23 cellular contexts compared by ENCODE assay signal in the genomic region with DNA sequence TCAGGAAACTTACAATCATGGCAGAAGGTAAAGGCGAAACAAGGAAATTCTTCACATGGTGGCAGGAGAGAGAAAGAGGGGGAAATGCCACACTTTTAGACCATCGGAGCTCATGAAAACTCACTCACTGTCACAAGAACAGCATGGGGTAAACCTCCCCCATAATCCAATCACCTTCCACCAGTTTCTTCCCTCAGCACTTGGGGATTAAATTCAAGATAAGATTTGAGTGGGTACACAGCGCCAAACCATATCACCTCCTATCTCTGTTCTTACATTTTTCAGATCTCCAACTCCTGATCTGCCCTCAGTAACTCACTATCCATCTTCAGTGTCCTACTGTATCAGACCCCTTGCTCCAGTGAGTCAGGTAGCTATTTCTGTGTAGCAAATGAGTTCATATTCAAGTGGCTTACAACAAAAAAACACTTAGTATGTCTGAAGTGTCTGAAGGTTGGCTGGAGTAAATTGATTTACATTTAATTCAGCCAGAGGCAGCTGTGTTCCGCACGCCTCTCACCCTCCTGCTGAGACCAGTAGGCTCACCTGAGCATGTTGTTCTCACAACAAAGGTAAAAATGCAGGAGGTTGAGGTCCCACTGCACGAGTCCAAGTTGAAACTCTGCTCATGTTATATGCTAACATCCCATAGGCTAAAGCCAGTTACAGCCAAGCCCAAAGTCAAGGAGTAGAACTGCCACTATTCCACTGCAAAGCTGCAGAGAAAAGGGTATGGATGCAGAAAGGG.
DNase-seq lines count a peak whose midpoint lies in the region; ATAC-seq, FAIRE-seq and TF ChIP-seq lines count a peak whose summit lies in the region.
"Had no signal": no experiment of that assay in that cellular context is flagged by ENCODE, and none has a peak within 500 bp of the region (broad histone marks: within the 10 kb centered on the region; RNA-seq: fewer than 3 reads in every experiment).

No MANE protein-coding gene starts in this region.

- FAIRE-seq in islet of Langerhans (lab: Jason Lieb, UNC) = peak; percentile 43
- FAIRE-seq: GM12892, pancreas had no signal

- CTCF ChIA-PET in mammary epithelial cell (lab: Charles Lee; ENCODE audit: low non-redundant PET) = no interaction called here

- TF ChIP-seq CTCF in mammary epithelial cell (conservative IDR thresholded peaks at IDR 0.05 in 1 of 2, IDR thresholded peaks at IDR 0.05 in 1 of 2; ENCODE audit: extremely low read depth in 1 of 2, insufficient read depth in 1 of 2, low read depth in 1 of 2, low read length in 2 of 2) (no peak), breast epithelium (IDR thresholded peaks at IDR 0.05) (no peak), RWPE2 (IDR thresholded peaks at IDR 0.05; ENCODE audit: poor library complexity, severe bottlenecking) (no peak)

- DNase-seq in mammary epithelial cell (no peak), breast epithelium (ENCODE audit: low spot score in 2 of 2) (no peak), RWPE2 (ENCODE audit: low spot score) (no peak), NCI-H524 (lab: John Stamatoyannopoulos, UW) (no peak), NCI-H524 treated with DMSO at 0.1 percent for 48 hours (lab: John Stamatoyannopoulos, UW) (no peak), SW 1271 (lab: John Stamatoyannopoulos, UW) (no peak)
- DNase-seq: activated CD4-positive, alpha-beta T cell treated with anti-CD3 and anti-CD28 coated beads for 36 hours; activated naive CD4-positive, alpha-beta T cell; activated T-cell treated with anti-CD3 and anti-CD28 coated beads, Interleukin-2, amount 50 U/mL, for 1 hour; head of caudate nucleus; NCI-H1436; nephron progenitor cell; pancreas; stimulated activated CD4-positive, alpha-beta T cell treated with anti-CD3 and anti-CD28 coated beads, Interleukin-12 subunit alpha, Interleukin-12 subunit beta, amount 100 ng/mL, for 4 hours; stimulated activated CD4-positive, alpha-beta T cell treated with anti-CD3 and anti-CD28 coated beads, Interleukin-4, amount 100 ng/mL, for 4 hours; stimulated activated naive CD4-positive, alpha-beta T cell; T-helper 17 cell had no signal

- BruUV-seq in mammary epithelial cell (replicated peaks; lab: Mats Ljungman, UMichigan) = no TSS peak

- intact Hi-C loops in mammary epithelial cell (cut with micrococcal nuclease) = loop anchor here (5.0 kb wide), 1 partner anchor 301 kb away; no protein-coding TSS in a partner anchor
- intact Hi-C loops in breast epithelium (cut with DNase I; ENCODE audit: low total_unique reads) = no loop called here

- H3K9ac ChIP-seq in mammary epithelial cell (ENCODE audit: insufficient read depth, low read length) = no peak overlapping the region

- H4K20me1 ChIP-seq in mammary epithelial cell (ENCODE audit: insufficient read depth, low read length) = no peaks in the 10 kb centered on the region

- H3K79me2 ChIP-seq in mammary epithelial cell (ENCODE audit: insufficient read depth, low read length) = no peaks in the 10 kb centered on the region

- in situ Hi-C loops in mammary epithelial cell (cut with MboI; ENCODE audit: low sequenced_read_pairs in 2 of 2) = no loop called here

- ATAC-seq in RWPE2 (ENCODE audit: low read depth) (no peak), GM19397 (IDR thresholded peaks at IDR 0.05; ENCODE audit: unreplicated experiment) (no peak)
- ATAC-seq: left lobe of liver, T-helper 17 cell had no signal

- H3K9me3 ChIP-seq in mammary epithelial cell (replicated peaks; ENCODE audit: insufficient read depth, low read length) (no peaks in the 10 kb centered on the region), breast epithelium (no peaks in the 10 kb centered on the region), RWPE2 (ENCODE audit: severe bottlenecking) (no peaks in the 10 kb centered on the region)
- H3K9me3 ChIP-seq: pancreas, right atrium auricular region had no signal

- no peaks in the 10 kb centered on the region for H3K36me3 ChIP-seq in mammary epithelial cell (ENCODE audit: insufficient read depth, low read length)
- no peaks in the 10 kb centered on the region for H3K36me3 ChIP-seq in breast epithelium
- no peaks in the 10 kb centered on the region for H3K36me3 ChIP-seq in RWPE2 (ENCODE audit: low read depth)
- H3K36me3 ChIP-seq: pancreas, right atrium auricular region had no signal

- H3K27ac ChIP-seq in mammary epithelial cell (ENCODE audit: insufficient read depth, low read depth, low read length) (no peak overlapping the region), breast epithelium (no peak overlapping the region), RWPE2 (ENCODE audit: poor library complexity, severe bottlenecking) (peak overlapping the region; percentile 34)
- H3K27ac ChIP-seq: C4-2B, pancreas, right atrium auricular region had no signal

- peak overlapping the region; percentile 45 for H2AFZ ChIP-seq in mammary epithelial cell (ENCODE audit: low read depth, low read length)

- 91% methylated on average over 6 of the region's 6 CpGs for WGBS in mammary epithelial cell (ENCODE audit: low coverage, missing lambda C conversion rate)

- no peak for TF ChIP-seq POLR2A in breast epithelium (IDR thresholded peaks at IDR 0.05)

- H3K4me3 ChIP-seq in mammary epithelial cell (replicated peaks in 1 of 3; ENCODE audit: insufficient read depth in 1 of 3, low read depth in 2 of 3, low read length in 3 of 3) (no peak overlapping the region), breast epithelium (no peak overlapping the region), RWPE2 (ENCODE audit: severe bottlenecking) (no peak overlapping the region)
- H3K4me3 ChIP-seq: pancreas, right atrium auricular region had no signal

- H3K4me2 ChIP-seq in mammary epithelial cell (ENCODE audit: insufficient read depth, low read depth, low read length) = no peak overlapping the region

- dilution Hi-C loops in mammary epithelial cell (cut with HindIII; ENCODE audit: low sequenced_read_pairs) = no loop called here

- H3K27me3 ChIP-seq in mammary epithelial cell (ENCODE audit: insufficient read depth, low read length) (no peaks in the 10 kb centered on the region), breast epithelium (no peaks in the 10 kb centered on the region), RWPE2 (ENCODE audit: insufficient read depth, poor library complexity, severe bottlenecking) (no peaks in the 10 kb centered on the region)
- H3K27me3 ChIP-seq: pancreas, right atrium auricular region had no signal

- H3K4me1 ChIP-seq in mammary epithelial cell (ENCODE audit: insufficient read depth, low read length) (peaks cover 13% of the 10 kb centered on the region), breast epithelium (no peaks in the 10 kb centered on the region), RWPE2 (ENCODE audit: insufficient read depth, poor library complexity, severe bottlenecking) (peaks cover 9% of the 10 kb centered on the region)
- H3K4me1 ChIP-seq: pancreas, right atrium auricular region had no signal
